In the genomic region with DNA sequence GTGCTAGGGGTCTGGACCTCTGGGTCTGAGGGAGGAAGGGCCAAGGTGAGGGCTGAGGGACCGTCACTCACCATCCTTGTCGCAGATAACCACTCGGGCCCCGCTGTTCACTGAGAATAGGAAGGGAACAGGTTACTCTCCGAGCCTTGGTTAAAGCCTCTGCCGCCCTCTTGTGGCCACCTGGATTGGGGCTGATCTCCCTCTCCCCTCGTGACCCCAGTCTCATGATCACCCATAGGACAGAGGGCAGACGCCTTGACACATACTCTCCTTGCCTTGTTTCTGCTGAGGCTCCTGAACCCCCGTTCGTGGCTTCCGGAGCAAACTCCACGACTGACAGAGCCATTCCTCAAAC, we compare ENCODE assay signal across 1 cellular context.
TF ChIP-seq lines count a peak whose summit lies in the region.

No MANE protein-coding gene starts in this region.

TF ChIP-seq in HepG2, 621 proteins besides CTCF, POLR2A, EP300 and RAD21 (continues in another document):
- TF ChIP-seq, protein P1, sequence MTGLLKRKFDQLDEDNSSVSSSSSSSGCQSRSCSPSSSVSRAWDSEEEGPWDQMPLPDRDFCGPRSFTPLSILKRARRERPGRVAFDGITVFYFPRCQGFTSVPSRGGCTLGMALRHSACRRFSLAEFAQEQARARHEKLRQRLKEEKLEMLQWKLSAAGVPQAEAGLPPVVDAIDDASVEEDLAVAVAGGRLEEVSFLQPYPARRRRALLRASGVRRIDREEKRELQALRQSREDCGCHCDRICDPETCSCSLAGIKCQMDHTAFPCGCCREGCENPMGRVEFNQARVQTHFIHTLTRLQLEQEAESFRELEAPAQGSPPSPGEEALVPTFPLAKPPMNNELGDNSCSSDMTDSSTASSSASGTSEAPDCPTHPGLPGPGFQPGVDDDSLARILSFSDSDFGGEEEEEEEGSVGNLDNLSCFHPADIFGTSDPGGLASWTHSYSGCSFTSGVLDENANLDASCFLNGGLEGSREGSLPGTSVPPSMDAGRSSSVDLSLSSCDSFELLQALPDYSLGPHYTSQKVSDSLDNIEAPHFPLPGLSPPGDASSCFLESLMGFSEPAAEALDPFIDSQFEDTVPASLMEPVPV (CRISPR knock-in tag; IDR thresholded peaks at IDR 0.05) = no peak
- TF ChIP-seq ZNF225 (CRISPR knock-in tag; IDR thresholded peaks at IDR 0.05) (no peak), GATAD2A (CRISPR knock-in tag; IDR thresholded peaks at IDR 0.05) (peak; percentile 38; the same call in 1 of the 2 replicates), NFRKB (IDR thresholded peaks at IDR 0.05) (no peak), DMAP1 (CRISPR knock-in tag; IDR thresholded peaks at IDR 0.05) (no peak), ZNF350 (CRISPR knock-in tag; IDR thresholded peaks at IDR 0.05; ENCODE audit: borderline replicate concordance, low read depth) (no peak), CCDC6 (CRISPR knock-in tag; IDR thresholded peaks at IDR 0.05) (no peak), SOX6 (IDR thresholded peaks at IDR 0.05) (no peak), SOX6 (CRISPR knock-in tag; IDR thresholded peaks at IDR 0.05) (peak; percentile 25; the same call in 1 of the 2 replicates), ZNF317 (CRISPR knock-in tag; IDR thresholded peaks at IDR 0.05) (no peak), ATF1 (CRISPR knock-in tag; IDR thresholded peaks at IDR 0.05) (no peak), ZNF879 (CRISPR knock-in tag; IDR thresholded peaks at IDR 0.05) (no peak), RARG (CRISPR knock-in tag; IDR thresholded peaks at IDR 0.05; ENCODE audit: low read depth) (no peak), PHF8 (CRISPR knock-in tag; IDR thresholded peaks at IDR 0.05) (no peak), ZNF263 (CRISPR knock-in tag; IDR thresholded peaks at IDR 0.05) (peak; percentile 63), ZNF75D (CRISPR knock-in tag; IDR thresholded peaks at IDR 0.05; ENCODE audit: borderline replicate concordance) (no peak), SIX1 (CRISPR knock-in tag; IDR thresholded peaks at IDR 0.05; ENCODE audit: borderline replicate concordance) (no peak), ZNF713 (CRISPR knock-in tag; IDR thresholded peaks at IDR 0.05) (no peak), ZNF850 (CRISPR knock-in tag; conservative IDR thresholded peaks at IDR 0.05) (no peak), ZNF230 (CRISPR knock-in tag; IDR thresholded peaks at IDR 0.05) (no peak), NR2C2 (CRISPR knock-in tag; IDR thresholded peaks at IDR 0.05; ENCODE audit: borderline replicate concordance) (0 out of 2 replicates have a peak, but pooled peaks have one; percentile 33), NAIF1 (CRISPR knock-in tag; IDR thresholded peaks at IDR 0.05; ENCODE audit: borderline replicate concordance) (no peak), CREM (IDR thresholded peaks at IDR 0.05) (no peak), CREM (CRISPR knock-in tag; IDR thresholded peaks at IDR 0.05) (no peak), ZNF672 (CRISPR knock-in tag; IDR thresholded peaks at IDR 0.05) (no peak), ZNF331 (CRISPR knock-in tag; IDR thresholded peaks at IDR 0.05) (peak; percentile 35; the same call in 1 of the 2 replicates), ZNF720 (CRISPR knock-in tag; IDR thresholded peaks at IDR 0.05) (no peak), ZNF709 (CRISPR knock-in tag; IDR thresholded peaks at IDR 0.05) (no peak), RXRB (CRISPR knock-in tag; IDR thresholded peaks at IDR 0.05; ENCODE audit: borderline replicate concordance) (peak; percentile 79)
- TF ChIP-seq, protein P2, sequence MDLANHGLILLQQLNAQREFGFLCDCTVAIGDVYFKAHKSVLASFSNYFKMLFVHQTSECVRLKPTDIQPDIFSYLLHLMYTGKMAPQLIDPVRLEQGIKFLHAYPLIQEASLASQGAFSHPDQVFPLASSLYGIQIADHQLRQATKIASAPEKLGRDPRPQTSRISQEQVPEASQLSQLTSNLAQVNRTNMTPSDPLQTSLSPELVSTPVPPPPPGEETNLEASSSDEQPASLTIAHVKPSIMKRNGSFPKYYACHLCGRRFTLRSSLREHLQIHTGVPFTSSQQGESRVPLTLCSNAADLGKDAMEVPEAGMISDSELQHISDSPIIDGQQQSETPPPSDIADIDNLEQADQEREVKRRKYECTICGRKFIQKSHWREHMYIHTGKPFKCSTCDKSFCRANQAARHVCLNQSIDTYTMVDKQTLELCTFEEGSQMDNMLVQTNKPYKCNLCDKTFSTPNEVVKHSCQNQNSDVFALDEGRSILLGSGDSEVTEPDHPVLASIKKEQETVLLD (CRISPR knock-in tag; IDR thresholded peaks at IDR 0.05; ENCODE audit: low read depth) = no peak
- TF ChIP-seq, protein P3, sequence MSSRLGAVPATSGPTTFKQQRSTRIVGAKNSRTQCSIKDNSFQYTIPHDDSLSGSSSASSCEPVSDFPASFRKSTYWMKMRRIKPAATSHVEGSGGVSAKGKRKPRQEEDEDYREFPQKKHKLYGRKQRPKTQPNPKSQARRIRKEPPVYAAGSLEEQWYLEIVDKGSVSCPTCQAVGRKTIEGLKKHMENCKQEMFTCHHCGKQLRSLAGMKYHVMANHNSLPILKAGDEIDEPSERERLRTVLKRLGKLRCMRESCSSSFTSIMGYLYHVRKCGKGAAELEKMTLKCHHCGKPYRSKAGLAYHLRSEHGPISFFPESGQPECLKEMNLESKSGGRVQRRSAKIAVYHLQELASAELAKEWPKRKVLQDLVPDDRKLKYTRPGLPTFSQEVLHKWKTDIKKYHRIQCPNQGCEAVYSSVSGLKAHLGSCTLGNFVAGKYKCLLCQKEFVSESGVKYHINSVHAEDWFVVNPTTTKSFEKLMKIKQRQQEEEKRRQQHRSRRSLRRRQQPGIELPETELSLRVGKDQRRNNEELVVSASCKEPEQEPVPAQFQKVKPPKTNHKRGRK (CRISPR knock-in tag; IDR thresholded peaks at IDR 0.05) = no peak
- TF ChIP-seq, protein P4, sequence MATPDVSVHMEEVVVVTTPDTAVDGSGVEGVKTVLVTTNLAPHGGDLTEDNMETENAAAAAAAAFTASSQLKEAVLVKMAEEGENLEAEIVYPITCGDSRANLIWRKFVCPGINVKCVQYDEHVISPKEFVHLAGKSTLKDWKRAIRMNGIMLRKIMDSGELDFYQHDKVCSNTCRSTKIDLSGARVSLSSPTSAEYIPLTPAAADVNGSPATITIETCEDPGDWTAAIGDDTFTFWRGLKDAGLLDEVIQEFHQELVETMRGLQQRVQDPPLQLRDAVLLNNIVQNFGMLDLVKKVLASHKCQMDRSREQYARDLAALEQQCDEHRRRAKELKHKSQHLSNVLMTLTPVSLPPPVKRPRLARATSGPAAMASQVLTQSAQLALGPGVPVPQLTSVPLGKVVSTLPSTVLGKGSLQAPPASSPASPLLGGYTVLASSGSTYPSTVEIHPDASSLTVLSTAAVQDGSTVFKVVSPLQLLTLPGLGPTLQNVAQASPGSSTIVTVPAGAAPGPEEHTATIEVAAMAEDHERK (CRISPR knock-in tag; IDR thresholded peaks at IDR 0.05; ENCODE audit: low read depth) = no peak
- TF ChIP-seq, protein P5, sequence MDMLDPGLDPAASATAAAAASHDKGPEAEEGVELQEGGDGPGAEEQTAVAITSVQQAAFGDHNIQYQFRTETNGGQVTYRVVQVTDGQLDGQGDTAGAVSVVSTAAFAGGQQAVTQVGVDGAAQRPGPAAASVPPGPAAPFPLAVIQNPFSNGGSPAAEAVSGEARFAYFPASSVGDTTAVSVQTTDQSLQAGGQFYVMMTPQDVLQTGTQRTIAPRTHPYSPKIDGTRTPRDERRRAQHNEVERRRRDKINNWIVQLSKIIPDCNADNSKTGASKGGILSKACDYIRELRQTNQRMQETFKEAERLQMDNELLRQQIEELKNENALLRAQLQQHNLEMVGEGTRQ (IDR thresholded peaks at IDR 0.05; ENCODE audit: low read depth, low read length) = peak; percentile 70
- TF ChIP-seq, protein P5 (CRISPR knock-in tag; IDR thresholded peaks at IDR 0.05; ENCODE audit: borderline replicate concordance) = peak; percentile 77; the same call in 1 of the 2 replicates
- TF ChIP-seq, protein P6, sequence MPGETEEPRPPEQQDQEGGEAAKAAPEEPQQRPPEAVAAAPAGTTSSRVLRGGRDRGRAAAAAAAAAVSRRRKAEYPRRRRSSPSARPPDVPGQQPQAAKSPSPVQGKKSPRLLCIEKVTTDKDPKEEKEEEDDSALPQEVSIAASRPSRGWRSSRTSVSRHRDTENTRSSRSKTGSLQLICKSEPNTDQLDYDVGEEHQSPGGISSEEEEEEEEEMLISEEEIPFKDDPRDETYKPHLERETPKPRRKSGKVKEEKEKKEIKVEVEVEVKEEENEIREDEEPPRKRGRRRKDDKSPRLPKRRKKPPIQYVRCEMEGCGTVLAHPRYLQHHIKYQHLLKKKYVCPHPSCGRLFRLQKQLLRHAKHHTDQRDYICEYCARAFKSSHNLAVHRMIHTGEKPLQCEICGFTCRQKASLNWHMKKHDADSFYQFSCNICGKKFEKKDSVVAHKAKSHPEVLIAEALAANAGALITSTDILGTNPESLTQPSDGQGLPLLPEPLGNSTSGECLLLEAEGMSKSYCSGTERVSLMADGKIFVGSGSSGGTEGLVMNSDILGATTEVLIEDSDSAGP (CRISPR knock-in tag; IDR thresholded peaks at IDR 0.05; ENCODE audit: borderline replicate concordance) = peak; percentile 35; the same call in 1 of the 2 replicates
- TF ChIP-seq, protein P7, sequence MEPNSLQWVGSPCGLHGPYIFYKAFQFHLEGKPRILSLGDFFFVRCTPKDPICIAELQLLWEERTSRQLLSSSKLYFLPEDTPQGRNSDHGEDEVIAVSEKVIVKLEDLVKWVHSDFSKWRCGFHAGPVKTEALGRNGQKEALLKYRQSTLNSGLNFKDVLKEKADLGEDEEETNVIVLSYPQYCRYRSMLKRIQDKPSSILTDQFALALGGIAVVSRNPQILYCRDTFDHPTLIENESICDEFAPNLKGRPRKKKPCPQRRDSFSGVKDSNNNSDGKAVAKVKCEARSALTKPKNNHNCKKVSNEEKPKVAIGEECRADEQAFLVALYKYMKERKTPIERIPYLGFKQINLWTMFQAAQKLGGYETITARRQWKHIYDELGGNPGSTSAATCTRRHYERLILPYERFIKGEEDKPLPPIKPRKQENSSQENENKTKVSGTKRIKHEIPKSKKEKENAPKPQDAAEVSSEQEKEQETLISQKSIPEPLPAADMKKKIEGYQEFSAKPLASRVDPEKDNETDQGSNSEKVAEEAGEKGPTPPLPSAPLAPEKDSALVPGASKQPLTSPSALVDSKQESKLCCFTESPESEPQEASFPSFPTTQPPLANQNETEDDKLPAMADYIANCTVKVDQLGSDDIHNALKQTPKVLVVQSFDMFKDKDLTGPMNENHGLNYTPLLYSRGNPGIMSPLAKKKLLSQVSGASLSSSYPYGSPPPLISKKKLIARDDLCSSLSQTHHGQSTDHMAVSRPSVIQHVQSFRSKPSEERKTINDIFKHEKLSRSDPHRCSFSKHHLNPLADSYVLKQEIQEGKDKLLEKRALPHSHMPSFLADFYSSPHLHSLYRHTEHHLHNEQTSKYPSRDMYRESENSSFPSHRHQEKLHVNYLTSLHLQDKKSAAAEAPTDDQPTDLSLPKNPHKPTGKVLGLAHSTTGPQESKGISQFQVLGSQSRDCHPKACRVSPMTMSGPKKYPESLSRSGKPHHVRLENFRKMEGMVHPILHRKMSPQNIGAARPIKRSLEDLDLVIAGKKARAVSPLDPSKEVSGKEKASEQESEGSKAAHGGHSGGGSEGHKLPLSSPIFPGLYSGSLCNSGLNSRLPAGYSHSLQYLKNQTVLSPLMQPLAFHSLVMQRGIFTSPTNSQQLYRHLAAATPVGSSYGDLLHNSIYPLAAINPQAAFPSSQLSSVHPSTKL (CRISPR knock-in tag; IDR thresholded peaks at IDR 0.05) = no peak; the same call in 1 of the 2 replicates
- TF ChIP-seq, protein P8, sequence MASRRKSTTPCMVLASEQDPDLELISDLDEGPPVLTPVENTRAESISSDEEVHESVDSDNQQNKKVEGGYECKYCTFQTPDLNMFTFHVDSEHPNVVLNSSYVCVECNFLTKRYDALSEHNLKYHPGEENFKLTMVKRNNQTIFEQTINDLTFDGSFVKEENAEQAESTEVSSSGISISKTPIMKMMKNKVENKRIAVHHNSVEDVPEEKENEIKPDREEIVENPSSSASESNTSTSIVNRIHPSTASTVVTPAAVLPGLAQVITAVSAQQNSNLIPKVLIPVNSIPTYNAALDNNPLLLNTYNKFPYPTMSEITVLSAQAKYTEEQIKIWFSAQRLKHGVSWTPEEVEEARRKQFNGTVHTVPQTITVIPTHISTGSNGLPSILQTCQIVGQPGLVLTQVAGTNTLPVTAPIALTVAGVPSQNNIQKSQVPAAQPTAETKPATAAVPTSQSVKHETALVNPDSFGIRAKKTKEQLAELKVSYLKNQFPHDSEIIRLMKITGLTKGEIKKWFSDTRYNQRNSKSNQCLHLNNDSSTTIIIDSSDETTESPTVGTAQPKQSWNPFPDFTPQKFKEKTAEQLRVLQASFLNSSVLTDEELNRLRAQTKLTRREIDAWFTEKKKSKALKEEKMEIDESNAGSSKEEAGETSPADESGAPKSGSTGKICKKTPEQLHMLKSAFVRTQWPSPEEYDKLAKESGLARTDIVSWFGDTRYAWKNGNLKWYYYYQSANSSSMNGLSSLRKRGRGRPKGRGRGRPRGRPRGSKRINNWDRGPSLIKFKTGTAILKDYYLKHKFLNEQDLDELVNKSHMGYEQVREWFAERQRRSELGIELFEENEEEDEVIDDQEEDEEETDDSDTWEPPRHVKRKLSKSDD (CRISPR knock-in tag; IDR thresholded peaks at IDR 0.05; ENCODE audit: low read depth) = no peak
- TF ChIP-seq, protein P9, sequence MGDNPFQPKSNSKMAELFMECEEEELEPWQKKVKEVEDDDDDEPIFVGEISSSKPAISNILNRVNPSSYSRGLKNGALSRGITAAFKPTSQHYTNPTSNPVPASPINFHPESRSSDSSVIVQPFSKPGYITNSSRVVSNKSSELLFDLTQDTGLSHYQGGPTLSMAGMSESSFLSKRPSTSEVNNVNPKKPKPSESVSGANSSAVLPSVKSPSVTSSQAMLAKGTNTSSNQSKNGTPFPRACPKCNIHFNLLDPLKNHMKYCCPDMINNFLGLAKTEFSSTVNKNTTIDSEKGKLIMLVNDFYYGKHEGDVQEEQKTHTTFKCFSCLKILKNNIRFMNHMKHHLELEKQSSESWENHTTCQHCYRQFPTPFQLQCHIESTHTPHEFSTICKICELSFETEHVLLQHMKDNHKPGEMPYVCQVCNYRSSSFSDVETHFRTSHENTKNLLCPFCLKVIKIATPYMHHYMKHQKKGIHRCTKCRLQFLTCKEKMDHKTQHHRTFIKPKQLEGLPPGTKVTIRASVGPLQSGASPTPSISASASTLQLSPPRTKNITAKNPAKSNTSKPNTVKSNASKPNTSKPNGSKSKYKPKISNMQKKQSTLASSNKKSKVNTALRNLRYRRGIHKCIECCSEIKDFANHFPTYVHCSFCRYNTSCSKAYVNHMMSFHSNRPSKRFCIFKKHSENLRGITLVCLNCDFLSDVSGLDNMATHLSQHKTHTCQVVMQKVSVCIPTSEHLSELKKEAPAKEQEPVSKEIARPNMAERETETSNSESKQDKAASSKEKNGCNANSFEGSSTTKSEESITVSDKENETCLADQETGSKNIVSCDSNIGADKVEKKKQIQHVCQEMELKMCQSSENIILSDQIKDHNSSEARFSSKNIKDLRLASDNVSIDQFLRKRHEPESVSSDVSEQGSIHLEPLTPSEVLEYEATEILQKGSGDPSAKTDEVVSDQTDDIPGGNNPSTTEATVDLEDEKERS (CRISPR knock-in tag; IDR thresholded peaks at IDR 0.05) = no peak
